1 cellular context compared by ENCODE assay signal in genomic region chr1:17210176-17210575, GRCh38.
TF ChIP-seq lines count a peak whose summit lies in the region.

No MANE protein-coding gene starts in this region.

TF ChIP-seq in A549, 52 proteins besides CTCF, POLR2A, EP300 and RAD21 (continued from another document):
- TF ChIP-seq E2F6 (IDR thresholded peaks at IDR 0.05; ENCODE audit: borderline replicate concordance, low read depth) (no peak), NR3C1 (IDR thresholded peaks at IDR 0.05) (no peak)
